Comparison of ENCODE assay signal across 25 cellular contexts in the genomic region with DNA sequence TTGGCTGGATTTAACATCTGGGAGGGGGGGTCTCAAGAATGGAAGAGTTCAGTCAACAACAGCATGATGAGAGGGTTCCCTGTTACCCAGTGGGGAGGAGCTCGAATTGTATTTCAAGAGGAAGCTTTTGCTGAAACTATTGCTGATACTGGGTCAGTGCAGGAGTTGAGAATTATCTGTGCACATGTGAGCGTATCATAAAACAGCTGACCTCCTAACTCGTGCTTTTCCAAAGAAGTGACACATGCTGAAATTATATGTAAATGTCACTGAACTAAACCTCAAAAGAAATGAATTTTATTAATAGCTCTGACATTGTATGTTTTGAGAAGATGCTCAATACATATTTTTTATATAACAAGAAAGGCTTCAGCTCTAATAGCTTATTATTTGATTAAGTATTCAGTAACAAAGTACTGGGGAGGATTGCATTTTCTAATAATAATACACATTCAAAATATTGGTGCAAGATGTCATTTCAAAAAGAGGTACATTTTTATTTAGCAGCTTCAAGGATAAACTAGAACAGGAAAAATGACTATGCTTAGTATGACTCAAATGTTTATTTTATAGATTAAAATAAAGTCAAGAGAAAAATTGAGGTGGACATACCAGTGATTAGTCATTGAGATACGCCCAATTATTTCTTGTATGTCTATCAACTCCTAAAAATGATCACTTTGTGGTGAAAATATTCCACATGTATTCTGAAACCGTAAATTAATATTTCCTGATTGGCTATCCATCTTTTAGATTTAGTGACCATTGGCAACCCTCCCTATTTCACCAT.
DNase-seq lines count a peak whose midpoint lies in the region; ATAC-seq and TF ChIP-seq lines count a peak whose summit lies in the region.
"Had no signal": no experiment of that assay in that cellular context is flagged by ENCODE, and none has a peak within 500 bp of the region (broad histone marks: within the 10 kb centered on the region; RNA-seq: fewer than 3 reads in every experiment).

No MANE protein-coding gene starts in this region.

- intact Hi-C loops in Calu3 (cut with micrococcal nuclease; ENCODE audit: unreplicated experiment): no loop called here
- intact Hi-C loops in mammary epithelial cell (cut with micrococcal nuclease): no loop called here

- H3K4me3 Mint-ChIP-seq in Calu3 (ENCODE audit: low read depth, unreplicated experiment): no peak overlapping the region
- H3K4me3 Mint-ChIP-seq: CD4-positive, CD25-positive, alpha-beta regulatory T cell; T-helper 2 cell treated with Interferon-gamma antibody and Interleukin-4, amounts not matched to agents 5 μg/mL and 100 μg/mL, for 36 hours had no signal

- H3K9me3 ChIP-seq in mammary epithelial cell (replicated peaks; ENCODE audit: insufficient read depth, low read length): no peaks in the 10 kb centered on the region
- H3K9me3 ChIP-seq: gastrocnemius medialis, lower lobe of right lung, psoas muscle had no signal

- no peaks in the 10 kb centered on the region for H4K20me1 ChIP-seq in mammary epithelial cell (ENCODE audit: insufficient read depth, low read length)

- H3K27ac Mint-ChIP-seq in Calu3 (ENCODE audit: unreplicated experiment): peak overlapping the region; percentile 46
- H3K27ac Mint-ChIP-seq: T-helper 2 cell treated with Interferon-gamma antibody and Interleukin-4, amounts not matched to agents 5 μg/mL and 100 μg/mL, for 36 hours had no signal

- peaks cover 41% of the 10 kb centered on the region for H3K4me1 Mint-ChIP-seq in Calu3 (ENCODE audit: low read depth, unreplicated experiment)

- no peaks in the 10 kb centered on the region for H3K27me3 Mint-ChIP-seq in Calu3 (ENCODE audit: unreplicated experiment)
- H3K27me3 Mint-ChIP-seq: CD4-positive, CD25-positive, alpha-beta regulatory T cell had no signal

- H3K4me2 ChIP-seq in mammary epithelial cell (ENCODE audit: insufficient read depth, low read depth, low read length): peak overlapping the region; percentile 34

- no peaks in the 10 kb centered on the region for H3K27me3 ChIP-seq in mammary epithelial cell (ENCODE audit: insufficient read depth, low read length)
- H3K27me3 ChIP-seq: gastrocnemius medialis, tibial nerve had no signal

- dilution Hi-C loops in mammary epithelial cell (cut with HindIII; ENCODE audit: low sequenced_read_pairs): no loop called here

- H3K36me3 Mint-ChIP-seq in Calu3 (ENCODE audit: insufficient read depth, unreplicated experiment): no peaks in the 10 kb centered on the region
- H3K36me3 Mint-ChIP-seq: CD4-positive, CD25-positive, alpha-beta regulatory T cell had no signal

- no peak overlapping the region for H3K27ac ChIP-seq in mammary epithelial cell (ENCODE audit: insufficient read depth, low read depth, low read length)
- H3K27ac ChIP-seq: gastrocnemius medialis, lower lobe of right lung, psoas muscle, tibial nerve, WERI-Rb-1 had no signal

- H3K9ac ChIP-seq in mammary epithelial cell (ENCODE audit: insufficient read depth, low read length): no peak overlapping the region

- H3K4me3 ChIP-seq in mammary epithelial cell (replicated peaks in 1 of 3; ENCODE audit: insufficient read depth in 1 of 3, low read depth in 2 of 3, low read length in 3 of 3): no peak overlapping the region
- no peak overlapping the region for H3K4me3 ChIP-seq in fibroblast of villous mesenchyme (ENCODE audit: low read depth, low read length)
- H3K4me3 ChIP-seq: gastrocnemius medialis, lower lobe of right lung, psoas muscle, tibial nerve had no signal

- H3K36me3 ChIP-seq in mammary epithelial cell (ENCODE audit: insufficient read depth, low read length): no peaks in the 10 kb centered on the region
- H3K36me3 ChIP-seq: gastrocnemius medialis, lower lobe of right lung, tibial nerve, WERI-Rb-1 had no signal

- CTCF ChIA-PET in Calu3 (lab: Charles Lee): interaction anchor here (1.2 kb wide), 1 partner anchor 71 kb away, joined by 3 read pairs; no protein-coding TSS in a partner anchor
- CTCF ChIA-PET in mammary epithelial cell (lab: Charles Lee; ENCODE audit: low non-redundant PET): no interaction called here

- TF ChIP-seq CTCF in Calu3 (IDR thresholded peaks at IDR 0.05; ENCODE audit: unreplicated experiment) (no peak), mammary epithelial cell (conservative IDR thresholded peaks at IDR 0.05 in 1 of 2, IDR thresholded peaks at IDR 0.05 in 1 of 2; ENCODE audit: extremely low read depth in 1 of 2, insufficient read depth in 1 of 2, low read depth in 1 of 2, low read length in 2 of 2) (no peak), fibroblast of villous mesenchyme (IDR thresholded peaks at IDR 0.05; ENCODE audit: insufficient read depth, low read depth, low read length) (no peak)

- no peaks in the 10 kb centered on the region for H3K79me2 ChIP-seq in mammary epithelial cell (ENCODE audit: insufficient read depth, low read length)

- 56% methylated on average over 5 of the region's 5 CpGs for WGBS in mammary epithelial cell (ENCODE audit: low coverage, missing lambda C conversion rate)

- in situ Hi-C loops in mammary epithelial cell (cut with MboI; ENCODE audit: low sequenced_read_pairs in 2 of 2): no loop called here

- peaks cover 4% of the 10 kb centered on the region for H3K9me3 Mint-ChIP-seq in Calu3 (ENCODE audit: low read depth, unreplicated experiment)

- peaks cover 24% of the 10 kb centered on the region for H3K4me1 ChIP-seq in mammary epithelial cell (ENCODE audit: insufficient read depth, low read length)
- H3K4me1 ChIP-seq: gastrocnemius medialis, lower lobe of right lung, psoas muscle, tibial nerve had no signal

- DNase-seq in Calu3: no peak
- DNase-seq in HT-29 (ENCODE audit: low spot score): peak; percentile 20
- DNase-seq in mammary epithelial cell: peak; percentile 37
- DNase-seq in fibroblast of villous mesenchyme (ENCODE audit: low read depth): peak; percentile 15
- DNase-seq in Kasumi-1 (lab: John Stamatoyannopoulos, UW): no peak
- DNase-seq: activated gamma-delta T cell treated with Interleukin-2 at 50 U/mL for 16 hours; anterior cingulate cortex; CD4-positive, CD25-positive, alpha-beta regulatory T cell; DMS 273 treated with DMSO at 0.1 percent for 48 hours; gastrocnemius medialis; kidney; lower lobe of right lung; MM.1S; NCI-H187; NCI-H345; psoas muscle; small intestine; stimulated activated CD4-positive, alpha-beta T cell treated with anti-CD3 and anti-CD28 coated beads, Interleukin-2, amount 100 ng/mL, for 48 hours; stimulated activated naive CD4-positive, alpha-beta T cell treated with Interleukin-2 at 50 U/mL for 16 hours; WERI-Rb-1 had no signal

- ATAC-seq in HG03521 (IDR thresholded peaks at IDR 0.05; ENCODE audit: unreplicated experiment) (no peak), HG03108 (IDR thresholded peaks at IDR 0.05; ENCODE audit: unreplicated experiment) (no peak), GM19395 (IDR thresholded peaks at IDR 0.05; ENCODE audit: unreplicated experiment) (no peak)
- ATAC-seq: gastrocnemius medialis, lower lobe of right lung, psoas muscle had no signal

- no peak overlapping the region for H2AFZ ChIP-seq in mammary epithelial cell (ENCODE audit: low read depth, low read length)

- BruUV-seq in Calu3 (replicated peaks; lab: Mats Ljungman, UMichigan): no TSS peak
- no TSS peak for BruUV-seq in mammary epithelial cell (replicated peaks; lab: Mats Ljungman, UMichigan)

Comparison
In these comparisons a context has a peak if more than half of its experiments do, and no peak if none do; other contexts are left out.
1. DNase-seq: peak in HT-29 (single experiment), mammary epithelial cell (single experiment) and fibroblast of villous mesenchyme (single experiment); none in Calu3 (single experiment) and Kasumi-1 (0 of 2).